8 cellular contexts compared by ENCODE assay signal in genomic region chr3:23917904-23918303, GRCh38. TPM values are rescaled to one million over a fixed set of nuclear protein-coding genes. Genes with fewer than 3 reads are reported as not detected.
DNase-seq lines count a peak whose midpoint lies in the region; ATAC-seq and TF ChIP-seq lines count a peak whose summit lies in the region.
"Not testable (repeated sequence)": the region's sequence is repeated elsewhere in the genome, so short reads cannot be mapped to it uniquely, and the experiment has no call there.

No MANE protein-coding gene starts in this region.

- peaks cover 14% of the 10 kb centered on the region for H4K20me1 ChIP-seq in DOHH2 (ENCODE audit: control insufficient read depth, insufficient read depth, low read depth, low read length)

- peak overlapping the region; percentile 95 for H3K27ac Mint-ChIP-seq in activated CD8-positive, alpha-beta memory T cell treated with anti-CD3 and anti-CD28 coated beads, Interleukin-2, amount 10 ng/mL, durations not matched to agents 7 days and 5 days
- H3K27ac Mint-ChIP-seq in central memory CD8-positive, alpha-beta T cell (ENCODE audit: low read depth), result peak overlapping the region; percentile 96
- peak overlapping the region; percentile 98 for H3K27ac Mint-ChIP-seq in glutamatergic neuron (ENCODE audit: unreplicated experiment)
- H3K27ac Mint-ChIP-seq in type B pancreatic cell, result peak overlapping the region; percentile 98

- peak overlapping the region; percentile 74 for H3K27ac ChIP-seq in DOHH2 (ENCODE audit: low read depth, low read length)
- not testable (repeated sequence) for H3K27ac ChIP-seq in mesendoderm (ENCODE audit: low read depth, low read length)
- H3K27ac ChIP-seq in rectal smooth muscle tissue (ENCODE audit: low read depth, low read length), result peak overlapping the region; percentile 89

- H3K18ac ChIP-seq in mesendoderm (ENCODE audit: low read length), result peak overlapping the region; percentile 80

- H4K8ac ChIP-seq in mesendoderm (ENCODE audit: low read depth, low read length), result not testable (repeated sequence)

- H3K9me3 ChIP-seq in DOHH2 (ENCODE audit: control insufficient read depth, insufficient read depth, low read length); NT2/D1 (ENCODE audit: insufficient read depth, low read length): not testable (repeated sequence)

- not testable (repeated sequence) for H2AK5ac ChIP-seq in mesendoderm (ENCODE audit: low read length)

- H3K79me1 ChIP-seq in mesendoderm (ENCODE audit: low read length), result not testable (repeated sequence)

- peaks cover 43% of the 10 kb centered on the region for H3F3A ChIP-seq in DOHH2 (ENCODE audit: control insufficient read depth, insufficient read depth)

- H2BK15ac ChIP-seq in mesendoderm (replicated peaks; ENCODE audit: low read depth), result not testable (repeated sequence)

- WGBS in mesendoderm (ENCODE audit: extremely low coverage, insufficient coverage, low lambda C conversion rate), result no CpG with 5 or more reads among the region's 13 CpGs

- H3K9ac ChIP-seq in NT2/D1 (ENCODE audit: insufficient read length, low read depth), result peak overlapping the region; percentile 98
- peak overlapping the region; percentile 87 for H3K9ac ChIP-seq in mesendoderm (ENCODE audit: low read length)
- H3K9ac ChIP-seq in rectal smooth muscle tissue (ENCODE audit: low read length), result peak overlapping the region; percentile 7

- H3K36me3 Mint-ChIP-seq in activated CD8-positive, alpha-beta memory T cell treated with anti-CD3 and anti-CD28 coated beads, Interleukin-2, amount 10 ng/mL, durations not matched to agents 7 days and 5 days, result peaks cover 45% of the 10 kb centered on the region
- H3K36me3 Mint-ChIP-seq in central memory CD8-positive, alpha-beta T cell (ENCODE audit: insufficient read depth), result peaks cover 52% of the 10 kb centered on the region
- H3K36me3 Mint-ChIP-seq in glutamatergic neuron (ENCODE audit: unreplicated experiment), result not testable (repeated sequence)
- peaks cover 40% of the 10 kb centered on the region for H3K36me3 Mint-ChIP-seq in type B pancreatic cell

- ATAC-seq in activated CD8-positive, alpha-beta memory T cell treated with anti-CD3 and anti-CD28 coated beads, Interleukin-2, amount 10 ng/mL, durations not matched to agents 7 days and 5 days, result not testable (repeated sequence)
- peak; percentile 2 for ATAC-seq in central memory CD8-positive, alpha-beta T cell (replicated peaks; ENCODE audit: extremely low read depth, poor library complexity, severe bottlenecking)

- H3K9me2 ChIP-seq in DOHH2 (replicated peaks; ENCODE audit: control insufficient read depth, low read length), result not testable (repeated sequence)

- not testable (repeated sequence) for H3K4ac ChIP-seq in mesendoderm (ENCODE audit: low read depth, low read length)

- peaks cover 50% of the 10 kb centered on the region for H3K79me2 ChIP-seq in DOHH2 (ENCODE audit: control insufficient read depth, low read length)
- peaks cover 28% of the 10 kb centered on the region for H3K79me2 ChIP-seq in mesendoderm (ENCODE audit: control insufficient read depth, insufficient read depth, low read length)

- H3K4me1 ChIP-seq in DOHH2 (ENCODE audit: control insufficient read depth, low read length) (peaks cover 41% of the 10 kb centered on the region), rectal smooth muscle tissue (ENCODE audit: control insufficient read depth, insufficient read depth, low read length) (peaks cover 15% of the 10 kb centered on the region)
- H3K4me1 ChIP-seq in NT2/D1 (ENCODE audit: insufficient read depth, insufficient read length); mesendoderm (ENCODE audit: control insufficient read depth, low read depth, low read length): not testable (repeated sequence)

- H3K4me1 Mint-ChIP-seq in activated CD8-positive, alpha-beta memory T cell treated with anti-CD3 and anti-CD28 coated beads, Interleukin-2, amount 10 ng/mL, durations not matched to agents 7 days and 5 days, result peaks cover 39% of the 10 kb centered on the region
- peaks cover 44% of the 10 kb centered on the region for H3K4me1 Mint-ChIP-seq in central memory CD8-positive, alpha-beta T cell
- H3K4me1 Mint-ChIP-seq in glutamatergic neuron (ENCODE audit: low read depth, unreplicated experiment) (peaks cover 26% of the 10 kb centered on the region), type B pancreatic cell (ENCODE audit: unreplicated experiment) (peaks cover 36% of the 10 kb centered on the region)

- not testable (repeated sequence) for H4K5ac ChIP-seq in mesendoderm (ENCODE audit: low read length)

- not testable (repeated sequence) for TF ChIP-seq CTCF in DOHH2 (IDR thresholded peaks at IDR 0.05; ENCODE audit: low read depth, low read length, poor library complexity, severe bottlenecking); glutamatergic neuron (IDR thresholded peaks at IDR 0.05; ENCODE audit: partially characterized antibody, unreplicated experiment); type B pancreatic cell (conservative IDR thresholded peaks at IDR 0.05)

- H3K27me3 Mint-ChIP-seq in activated CD8-positive, alpha-beta memory T cell treated with anti-CD3 and anti-CD28 coated beads, Interleukin-2, amount 10 ng/mL, durations not matched to agents 7 days and 5 days; central memory CD8-positive, alpha-beta T cell; glutamatergic neuron (ENCODE audit: unreplicated experiment); type B pancreatic cell: not testable (repeated sequence)

- not testable (repeated sequence) for H3K27me3 ChIP-seq in DOHH2 (ENCODE audit: control insufficient read depth, low read length); NT2/D1 (ENCODE audit: insufficient read depth, insufficient read length); mesendoderm (ENCODE audit: insufficient read depth, low read length, poor library complexity); rectal smooth muscle tissue (ENCODE audit: control insufficient read depth, insufficient read depth, low read length)

- H3K4me3 Mint-ChIP-seq in activated CD8-positive, alpha-beta memory T cell treated with anti-CD3 and anti-CD28 coated beads, Interleukin-2, amount 10 ng/mL, durations not matched to agents 7 days and 5 days, result peak overlapping the region; percentile 99
- peak overlapping the region; percentile 98 for H3K4me3 Mint-ChIP-seq in central memory CD8-positive, alpha-beta T cell
- H3K4me3 Mint-ChIP-seq in glutamatergic neuron (ENCODE audit: unreplicated experiment) (peak overlapping the region; percentile 89), type B pancreatic cell (peak overlapping the region; percentile 99)

- H3K56ac ChIP-seq in mesendoderm (ENCODE audit: low read length), result peak overlapping the region; percentile 99

- H3K36me3 ChIP-seq in DOHH2 (ENCODE audit: control insufficient read depth, low read length) (peaks cover 45% of the 10 kb centered on the region), NT2/D1 (ENCODE audit: insufficient read depth, insufficient read length, low read length) (peaks cover 41% of the 10 kb centered on the region), rectal smooth muscle tissue (ENCODE audit: control insufficient read depth, insufficient read depth, low read length) (peaks cover 10% of the 10 kb centered on the region)
- not testable (repeated sequence) for H3K36me3 ChIP-seq in mesendoderm (ENCODE audit: control insufficient read depth, insufficient read depth, low read length)

- not testable (repeated sequence) for H2BK120ac ChIP-seq in mesendoderm (ENCODE audit: low read depth, low read length)

- not testable (repeated sequence) for H2BK5ac ChIP-seq in mesendoderm (ENCODE audit: low read length)

- peak overlapping the region; percentile 92 for H3K4me2 ChIP-seq in DOHH2 (ENCODE audit: low read length)
- H3K4me2 ChIP-seq in mesendoderm (ENCODE audit: low read length), result peak overlapping the region; percentile 70

- H3K23ac ChIP-seq in mesendoderm (ENCODE audit: low read length), result not testable (repeated sequence)

- H3K4me3 ChIP-seq in DOHH2 (ENCODE audit: low read length) (peak overlapping the region; percentile 84), NT2/D1 (ENCODE audit: insufficient read length, low read depth) (peak overlapping the region; percentile 69), mesendoderm (ENCODE audit: low read length) (peak overlapping the region; percentile 70), rectal smooth muscle tissue (ENCODE audit: low read length) (peak overlapping the region; percentile 84)

- not testable (repeated sequence) for DNase-seq in NT2/D1 (ENCODE audit: low read depth, low spot score); activated CD8-positive, alpha-beta memory T cell treated with anti-CD3 and anti-CD28 coated beads, Interleukin-2, amount 10 ng/mL, durations not matched to agents 7 days and 5 days; central memory CD8-positive, alpha-beta T cell (ENCODE audit: low spot score in 2 of 2); glutamatergic neuron; mesendoderm; type B pancreatic cell (ENCODE audit: extremely low spot score, unreplicated experiment)

- not testable (repeated sequence) for H3K9me3 Mint-ChIP-seq in activated CD8-positive, alpha-beta memory T cell treated with anti-CD3 and anti-CD28 coated beads, Interleukin-2, amount 10 ng/mL, durations not matched to agents 7 days and 5 days (ENCODE audit: low read depth); central memory CD8-positive, alpha-beta T cell; glutamatergic neuron (ENCODE audit: unreplicated experiment); type B pancreatic cell

- CTCF ChIA-PET in activated CD8-positive, alpha-beta memory T cell treated with anti-CD3 and anti-CD28 coated beads, Interleukin-2, amount 10 ng/mL, durations not matched to agents 7 days and 5 days (lab: Charles Lee), result interaction anchor here (1.0 to 2.5 kb wide), 2 partner anchors 26 to 79 kb away, joined by 3 to 10 read pairs; no protein-coding TSS in a partner anchor

RNA-seq across cellular contexts. Expression of gene RPL15, which starts 1.0 kb away (rescaled TPM):
- 1,000 to 10,000 TPM; 1,249 to 1,693 TPM for total RNA-seq in activated CD8-positive, alpha-beta memory T cell treated with anti-CD3 and anti-CD28 coated beads, Interleukin-2, amount 10 ng/mL, durations not matched to agents 7 days and 5 days
- total RNA-seq in glutamatergic neuron (ENCODE audit: unreplicated experiment) (1,377 TPM), type B pancreatic cell (ENCODE audit: low replicate concordance) (2,083 and 2,257 TPM in 2 replicates)
- 3,038 TPM for polyA plus RNA-seq in mesendoderm (2013, experiment 1 of 2)
- 2,986 TPM for polyA plus RNA-seq in mesendoderm (2013, experiment 2 of 2)

RNA-seq across cellular contexts. Expression of gene NKIRAS1, which starts 1.1 kb away (rescaled TPM):
- 1 to 10 TPM; 3.4 to 3.8 TPM for total RNA-seq in activated CD8-positive, alpha-beta memory T cell treated with anti-CD3 and anti-CD28 coated beads, Interleukin-2, amount 10 ng/mL, durations not matched to agents 7 days and 5 days
- total RNA-seq in glutamatergic neuron (ENCODE audit: unreplicated experiment) (12.6 TPM), type B pancreatic cell (ENCODE audit: low replicate concordance) (8.0 and 10.8 TPM in 2 replicates)
- polyA plus RNA-seq in mesendoderm (2013, experiment 1 of 2), result 3.7 TPM
- polyA plus RNA-seq in mesendoderm (2013, experiment 2 of 2), result 3.5 TPM

RNA-seq across cellular contexts. Expression of gene NR1D2, which starts 27.2 kb away (rescaled TPM):
- 1 to 10 TPM; 3.8 to 4.1 TPM for total RNA-seq in activated CD8-positive, alpha-beta memory T cell treated with anti-CD3 and anti-CD28 coated beads, Interleukin-2, amount 10 ng/mL, durations not matched to agents 7 days and 5 days
- total RNA-seq in glutamatergic neuron (ENCODE audit: unreplicated experiment), result 10.1 TPM
- polyA plus RNA-seq in mesendoderm (2013, experiment 1 of 2), result 6.5 TPM
- 6.5 TPM for polyA plus RNA-seq in mesendoderm (2013, experiment 2 of 2)
- total RNA-seq in type B pancreatic cell (ENCODE audit: low replicate concordance), result 20.6 and 23.1 TPM in 2 replicates

Comparison
In these comparisons a context has a peak if more than half of its experiments do, and no peak if none do; other contexts are left out.
1. H3K9ac ChIP-seq: peak in every context shown above with its lines; median percentile 98 in NT2/D1; 87 in mesendoderm; 7 in rectal smooth muscle tissue.